8 cellular contexts compared by ENCODE assay signal in the genomic region with DNA sequence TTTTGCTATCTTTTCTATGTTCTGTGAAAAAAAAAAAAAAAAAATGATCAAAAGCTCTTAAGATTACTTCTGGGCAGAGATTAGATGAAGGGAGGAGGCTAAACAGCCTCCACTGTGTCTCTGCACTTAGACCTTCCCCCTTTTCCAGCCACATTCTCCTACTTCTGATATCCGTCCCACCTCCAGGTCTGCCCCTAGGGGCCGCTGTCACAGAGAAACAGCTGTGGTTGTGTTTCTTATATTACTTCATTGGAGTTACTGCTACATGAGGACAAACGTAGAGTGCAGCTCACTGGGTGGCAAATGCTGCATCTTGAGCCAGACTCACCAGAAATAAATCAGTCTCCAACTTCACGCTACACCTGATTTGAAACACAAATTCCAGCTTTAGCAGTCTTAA.
DNase-seq lines count a peak whose midpoint lies in the region; ATAC-seq and TF ChIP-seq lines count a peak whose summit lies in the region.

No MANE protein-coding gene starts in this region.

- H2AFZ ChIP-seq in SU-DHL-6 (ENCODE audit: low read depth, low read length, severe bottlenecking) = no peak overlapping the region

- H3F3A ChIP-seq in SU-DHL-6 (ENCODE audit: insufficient read depth) = no peaks in the 10 kb centered on the region

- H3K4me1 Mint-ChIP-seq in glutamatergic neuron (ENCODE audit: low read depth, unreplicated experiment) = peaks cover 3% of the 10 kb centered on the region

- H3K79me2 ChIP-seq in SU-DHL-6 (ENCODE audit: insufficient read depth, low read length) = no peaks in the 10 kb centered on the region

- H3K4me3 ChIP-seq in SU-DHL-6 (ENCODE audit: insufficient read depth, low read length, poor library complexity, severe bottlenecking) = no peak overlapping the region

- H3K9me3 ChIP-seq in SU-DHL-6 (ENCODE audit: insufficient read depth, low read length) = no peaks in the 10 kb centered on the region

- H3K4me2 ChIP-seq in SU-DHL-6 (ENCODE audit: low read depth, low read length, poor library complexity, severe bottlenecking) = no peak overlapping the region

- DNase-seq in DMS53 (lab: John Stamatoyannopoulos, UW) (peak; percentile 87), glutamatergic neuron (peak; percentile 44), KG1 (lab: John Stamatoyannopoulos, UW) (no peak), epidermal melanocyte (ENCODE audit: insufficient read length, low spot score) (no peak), NCI-H146 treated with DMSO at 0.1 percent for 48 hours (lab: John Stamatoyannopoulos, UW; ENCODE audit: unreplicated experiment) (no peak)

- H3K9ac ChIP-seq in SU-DHL-6 (ENCODE audit: low read length) = no peak overlapping the region

- no peaks in the 10 kb centered on the region for H3K9me2 ChIP-seq in SU-DHL-6 (replicated peaks; ENCODE audit: insufficient read depth, low read length)

- H3K27ac Mint-ChIP-seq in glutamatergic neuron (ENCODE audit: unreplicated experiment) = no peak overlapping the region

- no peaks in the 10 kb centered on the region for H3K9me3 Mint-ChIP-seq in glutamatergic neuron (ENCODE audit: unreplicated experiment)

- no peaks in the 10 kb centered on the region for H3K36me3 ChIP-seq in SU-DHL-6 (ENCODE audit: low read length)

- H3K4me3 Mint-ChIP-seq in glutamatergic neuron (ENCODE audit: unreplicated experiment) = no peak overlapping the region

- H3K27ac ChIP-seq in SU-DHL-6 (ENCODE audit: low read depth, low read length) = no peak overlapping the region

- ATAC-seq in GM19372 (IDR thresholded peaks at IDR 0.05; ENCODE audit: low read depth, unreplicated experiment) (peak; percentile 80), HG03432 (IDR thresholded peaks at IDR 0.05; ENCODE audit: unreplicated experiment) (peak; percentile 84)

- peaks cover 4% of the 10 kb centered on the region for H3K36me3 Mint-ChIP-seq in glutamatergic neuron (ENCODE audit: unreplicated experiment)

- peaks cover 1% of the 10 kb centered on the region for H3K27me3 Mint-ChIP-seq in glutamatergic neuron (ENCODE audit: unreplicated experiment)

- H3K27me3 ChIP-seq in SU-DHL-6 (ENCODE audit: low read length) = no peaks in the 10 kb centered on the region

- TF ChIP-seq CTCF in SU-DHL-6 (IDR thresholded peaks at IDR 0.05; ENCODE audit: insufficient read depth, low read length, poor library complexity, severe bottlenecking) (peak; percentile 36), glutamatergic neuron (IDR thresholded peaks at IDR 0.05; ENCODE audit: partially characterized antibody, unreplicated experiment) (peak; percentile 55)

- H4K20me1 ChIP-seq in SU-DHL-6 (ENCODE audit: low read depth, low read length) = no peaks in the 10 kb centered on the region

Comparison
In these comparisons a context has a peak if more than half of its experiments do, and no peak if none do; other contexts are left out.
1. DNase-seq: peak in DMS53 (single experiment) and glutamatergic neuron (single experiment); none in KG1 (single experiment), epidermal melanocyte (single experiment) and NCI-H146 treated with DMSO at 0.1 percent for 48 hours (single experiment).